In genomic region chr7:33986951-33987948, GRCh38 we compare ENCODE assay signal across 9 cellular contexts.
DNase-seq lines count a peak whose midpoint lies in the region; ATAC-seq and TF ChIP-seq lines count a peak whose summit lies in the region.
"Had no signal": no experiment of that assay in that cellular context is flagged by ENCODE, and none has a peak within 500 bp of the region (broad histone marks: within the 10 kb centered on the region; RNA-seq: fewer than 3 reads in every experiment).

No MANE protein-coding gene starts in this region.

- H3K27ac Mint-ChIP-seq in Calu3 (ENCODE audit: unreplicated experiment), result peak overlapping the region; percentile 32

- TF ChIP-seq POLR2A in testis (IDR thresholded peaks at IDR 0.05), result no peak

- CTCF ChIA-PET in Calu3 (lab: Charles Lee), result interaction anchor here (0.6 to 2.0 kb wide), 6 partner anchors 9 to 101 kb away, joined by 3 to 9 read pairs (median 3); no protein-coding TSS in a partner anchor

- peaks cover 3% of the 10 kb centered on the region for H3K9me3 Mint-ChIP-seq in Calu3 (ENCODE audit: low read depth, unreplicated experiment)

- no peak overlapping the region for H2BK120ac ChIP-seq in trophoblast cell (ENCODE audit: insufficient read depth, low read length, poor library complexity)

- no peak overlapping the region for H2AFZ ChIP-seq in trophoblast cell (ENCODE audit: insufficient read depth, low read length, poor library complexity)

- BruUV-seq in Calu3 (replicated peaks; lab: Mats Ljungman, UMichigan), result no TSS peak

- no CpG with 5 or more reads among the region's 9 CpGs for WGBS in trophoblast cell (ENCODE audit: extremely low coverage, insufficient coverage, insufficient read length)
- 73 to 75% methylated on average over 9 of the region's 9 CpGs for WGBS in testis, 2 donors

- no peak overlapping the region for H4K91ac ChIP-seq in trophoblast cell (ENCODE audit: low read depth, low read length)

- H3K4ac ChIP-seq in trophoblast cell (ENCODE audit: low read depth, low read length), result no peak overlapping the region

- H3K9me3 ChIP-seq in trophoblast cell (ENCODE audit: insufficient read depth, low read depth, low read length), result no peaks in the 10 kb centered on the region
- no peaks in the 10 kb centered on the region for H3K9me3 ChIP-seq in testis

- H3K36me3 Mint-ChIP-seq in Calu3 (ENCODE audit: insufficient read depth, unreplicated experiment), result no peaks in the 10 kb centered on the region

- no peaks in the 10 kb centered on the region for H3K36me3 ChIP-seq in trophoblast cell (ENCODE audit: control insufficient read depth in 1 of 2, insufficient read depth in 2 of 2, low read length in 2 of 2)
- no peaks in the 10 kb centered on the region for H3K36me3 ChIP-seq in testis (ENCODE audit: low read depth, missing control alignments)

- intact Hi-C loops in Calu3 (cut with micrococcal nuclease; ENCODE audit: unreplicated experiment) (loop anchor here (1.0 to 5.0 kb wide), 2 partner anchors 49 to 80 kb away; no protein-coding TSS in a partner anchor), testis (cut with DNase I; ENCODE audit: low total_unique reads) (no loop called here)

- H3K4me2 ChIP-seq in trophoblast cell (ENCODE audit: low read length), result no peak overlapping the region

- H3K4me1 ChIP-seq in trophoblast cell (ENCODE audit: control insufficient read depth in 1 of 2, insufficient read depth in 2 of 2, low read length in 2 of 2) (no peaks in the 10 kb centered on the region), testis (no peaks in the 10 kb centered on the region)

- peak; percentile 75 for DNase-seq in Calu3
- DNase-seq in NCI-H460 (ENCODE audit: extremely low read depth, low read depth), result peak; percentile 90
- DNase-seq in dermis blood vessel endothelial cell, result peak; percentile 10
- peak; percentile 42 to 78 for DNase-seq in trophoblast cell
- DNase-seq in testis, result no peak
- DNase-seq in NCI-H2227 (lab: John Stamatoyannopoulos, UW; ENCODE audit: unreplicated experiment), result no peak
- DNase-seq: activated CD4-positive, alpha-beta T cell treated with anti-CD3 and anti-CD28 coated beads, Interleukin-2, amount 50 U/mL, for 1 hour had no signal

- no peaks in the 10 kb centered on the region for H3K27me3 ChIP-seq in trophoblast cell (ENCODE audit: insufficient read depth, low read length)
- H3K27me3 ChIP-seq in testis, result no peaks in the 10 kb centered on the region

- no peak overlapping the region for H3K18ac ChIP-seq in trophoblast cell (ENCODE audit: low read length)

- no peak overlapping the region for H3K9ac ChIP-seq in trophoblast cell (ENCODE audit: low read length)

- no peak overlapping the region for H4K8ac ChIP-seq in trophoblast cell (ENCODE audit: low read depth, low read length)

- no peak overlapping the region for H3K23ac ChIP-seq in trophoblast cell (ENCODE audit: low read length)

- H3K4me3 Mint-ChIP-seq in Calu3 (ENCODE audit: low read depth, unreplicated experiment), result no peak overlapping the region

- no peak overlapping the region for H2BK5ac ChIP-seq in trophoblast cell (ENCODE audit: low read depth, low read length, poor library complexity)

- peaks cover 23% of the 10 kb centered on the region for H3K4me1 Mint-ChIP-seq in Calu3 (ENCODE audit: low read depth, unreplicated experiment)

- ATAC-seq in HG02970 (IDR thresholded peaks at IDR 0.05; ENCODE audit: low FRiP score, unreplicated experiment) (no peak), HG03457 (IDR thresholded peaks at IDR 0.05; ENCODE audit: unreplicated experiment) (no peak)

- no peak overlapping the region for H3K4me3 ChIP-seq in trophoblast cell (ENCODE audit: low read depth, low read length)
- H3K4me3 ChIP-seq in testis, result no peak overlapping the region

- TF ChIP-seq CTCF in Calu3 (IDR thresholded peaks at IDR 0.05; ENCODE audit: unreplicated experiment) (no peak), testis (IDR thresholded peaks at IDR 0.05) (no peak)

- H3K27ac ChIP-seq in trophoblast cell (ENCODE audit: low read depth, low read length) (no peak overlapping the region), testis (peak overlapping the region in 1 of 2 donors; percentile 41)

- H4K12ac ChIP-seq in trophoblast cell (ENCODE audit: low read depth, low read length), result no peak overlapping the region

- no peak overlapping the region for H2BK12ac ChIP-seq in trophoblast cell (ENCODE audit: low read length)

- no peaks in the 10 kb centered on the region for H3K27me3 Mint-ChIP-seq in Calu3 (ENCODE audit: unreplicated experiment)

- H3K79me2 ChIP-seq in trophoblast cell (ENCODE audit: control insufficient read depth, insufficient read depth, low read length, poor library complexity), result no peaks in the 10 kb centered on the region

- no peak overlapping the region for H3K14ac ChIP-seq in trophoblast cell (ENCODE audit: low read length)

- no peak overlapping the region for H2AK5ac ChIP-seq in trophoblast cell (ENCODE audit: low read length)

- H3K79me1 ChIP-seq in trophoblast cell (ENCODE audit: low read length), result no peaks in the 10 kb centered on the region

Comparison
In these comparisons a context has a peak if more than half of its experiments do, and no peak if none do; other contexts are left out.
1. DNase-seq: peak in Calu3 (single experiment), NCI-H460 (single experiment), dermis blood vessel endothelial cell (single experiment) and trophoblast cell (2 of 2); none in testis (single experiment) and NCI-H2227 (single experiment).